ENCODE assay signal across 19 cellular contexts in genomic region chr18:44686156-44686555, GRCh38. TPM values are rescaled to one million over a fixed set of nuclear protein-coding genes. Genes with fewer than 3 reads are reported as not detected.
DNase-seq lines count a peak whose midpoint lies in the region; ATAC-seq and TF ChIP-seq lines count a peak whose summit lies in the region.
"Had no signal": no experiment of that assay in that cellular context is flagged by ENCODE, and none has a peak within 500 bp of the region (broad histone marks: within the 10 kb centered on the region; RNA-seq: fewer than 3 reads in every experiment).

No MANE protein-coding gene starts in this region.

- no peak for TF ChIP-seq EP300 in ovary (IDR thresholded peaks at IDR 0.05)

- peak; percentile 20 for TF ChIP-seq CTCF in epithelial cell of esophagus (IDR thresholded peaks at IDR 0.05; ENCODE audit: insufficient read depth, low read depth, low read length, missing control alignments)
- TF ChIP-seq CTCF in neural crest cell (conservative IDR thresholded peaks at IDR 0.05): no peak
- no peak for TF ChIP-seq CTCF in ovary (IDR thresholded peaks at IDR 0.05)

- H3K4me1 ChIP-seq in ovary (ENCODE audit: insufficient read depth): peaks cover 9% of the 10 kb centered on the region

- no peaks in the 10 kb centered on the region for H3K27me3 ChIP-seq in ovary

- H3K9me3 ChIP-seq in ovary: no peaks in the 10 kb centered on the region
- H3K9me3 ChIP-seq: BLaER1 treated with 17β-estradiol and CSF1 and Interleukin-3, amounts not matched to agents 10 nM and 100 nM had no signal

- H3K9me3 Mint-ChIP-seq in neural crest cell: peaks cover 3% of the 10 kb centered on the region
- no peaks in the 10 kb centered on the region for H3K9me3 Mint-ChIP-seq in activated T-helper 17 cell treated with anti-CD3 and anti-CD28 coated beads, Interleukin-2, amount 50 U/mL, for 72 hours
- H3K9me3 Mint-ChIP-seq: CD8-positive, alpha-beta memory T cell had no signal

- peaks cover 48% of the 10 kb centered on the region for H3K4me1 Mint-ChIP-seq in neural crest cell
- no peaks in the 10 kb centered on the region for H3K4me1 Mint-ChIP-seq in activated T-helper 17 cell treated with anti-CD3 and anti-CD28 coated beads, Interleukin-2, amount 50 U/mL, for 72 hours

- no peaks in the 10 kb centered on the region for H3K36me3 ChIP-seq in ovary
- H3K36me3 ChIP-seq: BLaER1 treated with 17β-estradiol and CSF1 and Interleukin-3, amounts not matched to agents 10 nM and 100 nM had no signal

- peaks cover under 1% of the 10 kb centered on the region for H3K27me3 Mint-ChIP-seq in neural crest cell (ENCODE audit: low read depth)
- peaks cover 25% of the 10 kb centered on the region for H3K27me3 Mint-ChIP-seq in activated T-helper 17 cell treated with anti-CD3 and anti-CD28 coated beads, Interleukin-2, amount 50 U/mL, for 72 hours

- WGBS in ovary, 3 donors: 79 to 89% (median 84%) methylated on average over 1 of the region's 1 CpG

- peak; percentile 15 for DNase-seq in NK-92 treated with Interleukin-12 subunit alpha and Interleukin-12 subunit beta, amount 100 ng/mL, for 24 hours (lab: John Stamatoyannopoulos, UW)
- DNase-seq in NK-92 (lab: John Stamatoyannopoulos, UW; ENCODE audit: unreplicated experiment): no peak
- peak; percentile 80 for DNase-seq in epithelial cell of esophagus (ENCODE audit: low read depth)
- no peak for DNase-seq in neural crest cell (ENCODE audit: low read depth, low spot score)
- DNase-seq in NCI-H1930 (lab: John Stamatoyannopoulos, UW): no peak
- no peak for DNase-seq in ovary
- no peak for DNase-seq in NCI-H82 treated with DMSO at 0.1 percent for 48 hours (lab: John Stamatoyannopoulos, UW; ENCODE audit: unreplicated experiment)
- DNase-seq: 8988T; CD8-positive, alpha-beta memory T cell; DMS79 treated with DMSO at 0.1 percent for 48 hours; H7; KG1; NCI-H1092 treated with DMSO at 0.1 percent for 48 hours; NCI-H226; NCI-H524 treated with DMSO at 0.1 percent for 48 hours had no signal

- ATAC-seq in activated T-helper 17 cell treated with anti-CD3 and anti-CD28 coated beads, Interleukin-2, amount 50 U/mL, for 72 hours (replicated peaks): no peak
- ATAC-seq: HepG2 had no signal

- no peak overlapping the region for H3K27ac Mint-ChIP-seq in neural crest cell (ENCODE audit: unreplicated experiment)
- H3K27ac Mint-ChIP-seq in activated T-helper 17 cell treated with anti-CD3 and anti-CD28 coated beads, Interleukin-2, amount 50 U/mL, for 72 hours: no peak overlapping the region

- H3K4me3 Mint-ChIP-seq in neural crest cell: peak overlapping the region; percentile 0
- no peak overlapping the region for H3K4me3 Mint-ChIP-seq in activated T-helper 17 cell treated with anti-CD3 and anti-CD28 coated beads, Interleukin-2, amount 50 U/mL, for 72 hours
- H3K4me3 Mint-ChIP-seq: CD8-positive, alpha-beta memory T cell had no signal

- H3K27ac ChIP-seq in ovary: no peak overlapping the region
- H3K27ac ChIP-seq: BLaER1 treated with 17β-estradiol and CSF1 and Interleukin-3, amounts not matched to agents 10 nM and 100 nM had no signal

- intact Hi-C loops in ovary (cut with DNase I): loop anchor here in 2 of 4 donors (10.0 kb wide), 2 partner anchors 149 to 329 kb away; no protein-coding TSS in a partner anchor

- H3K36me3 Mint-ChIP-seq in neural crest cell (ENCODE audit: low read depth): peaks cover 3% of the 10 kb centered on the region
- H3K36me3 Mint-ChIP-seq in activated T-helper 17 cell treated with anti-CD3 and anti-CD28 coated beads, Interleukin-2, amount 50 U/mL, for 72 hours (ENCODE audit: low read depth): peaks cover 2% of the 10 kb centered on the region
- H3K36me3 Mint-ChIP-seq: CD8-positive, alpha-beta memory T cell had no signal

- no peak for TF ChIP-seq POLR2A in ovary (IDR thresholded peaks at IDR 0.05)

- H3K4me3 ChIP-seq in epithelial cell of esophagus (ENCODE audit: low read length): no peak overlapping the region
- H3K4me3 ChIP-seq in ovary: no peak overlapping the region
- H3K4me3 ChIP-seq: BLaER1 treated with 17β-estradiol and CSF1 and Interleukin-3, amounts not matched to agents 10 nM and 100 nM had no signal

RNA-seq across cellular contexts. Expression of gene SETBP1, which starts 5.5 kb away (rescaled TPM):
- 38.9 and 39.3 TPM in 2 replicates for total RNA-seq in neural crest cell
- total RNA-seq in ovary: 10 to 100 TPM; 23.0 to 53.7 (median 33.3) TPM
- polyA plus RNA-seq in ovary: 10 to 100 TPM in 1 of 2 donors, 1 to 10 TPM in 1; 7.8 to 12.9 TPM
- total RNA-seq in activated T-helper 17 cell treated with anti-CD3 and anti-CD28 coated beads, Interleukin-2, amount 50 U/mL, for 72 hours: 1 to 10 TPM; 2.2 to 7.6 TPM
- total RNA-seq: G401 had no signal

Comparison
In these comparisons a context has a peak if more than half of its experiments do, and no peak if none do; other contexts are left out.
1. DNase-seq: peak in NK-92 treated with Interleukin-12 subunit alpha and Interleukin-12 subunit beta, amount 100 ng/mL, for 24 hours (single experiment) and epithelial cell of esophagus (single experiment); none in NK-92 (single experiment), neural crest cell (single experiment), NCI-H1930 (0 of 2), ovary (0 of 5) and NCI-H82 treated with DMSO at 0.1 percent for 48 hours (single experiment).